20 cellular contexts compared by ENCODE assay signal in genomic region chr4:153362184-153362583, GRCh38. TPM values are rescaled to one million over a fixed set of nuclear protein-coding genes. Genes with fewer than 3 reads are reported as not detected.
DNase-seq lines count a peak whose midpoint lies in the region; TF ChIP-seq lines count a peak whose summit lies in the region.
"Had no signal": no experiment of that assay in that cellular context is flagged by ENCODE, and none has a peak within 500 bp of the region (broad histone marks: within the 10 kb centered on the region; RNA-seq: fewer than 3 reads in every experiment).

No MANE protein-coding gene starts in this region.

- no peak overlapping the region for H2BK5ac ChIP-seq in trophoblast cell (ENCODE audit: low read depth, low read length, poor library complexity)

- H2AK5ac ChIP-seq in trophoblast cell (ENCODE audit: low read length) = no peak overlapping the region

- no peak overlapping the region for H4K8ac ChIP-seq in trophoblast cell (ENCODE audit: low read depth, low read length)

- no peaks in the 10 kb centered on the region for H3K4me1 ChIP-seq in trophoblast cell (ENCODE audit: control insufficient read depth in 1 of 2, insufficient read depth in 2 of 2, low read length in 2 of 2)
- H3K4me1 ChIP-seq: gastroesophageal sphincter, lower lobe of right lung had no signal

- H2BK12ac ChIP-seq in trophoblast cell (ENCODE audit: low read length) = no peak overlapping the region

- no peaks in the 10 kb centered on the region for H3K79me1 ChIP-seq in trophoblast cell (ENCODE audit: low read length)

- no peak for TF ChIP-seq RAD21 in Ishikawa (IDR thresholded peaks at IDR 0.05; ENCODE audit: low read depth)

- no peak overlapping the region for H3K14ac ChIP-seq in trophoblast cell (ENCODE audit: low read length)

- no peak overlapping the region for H2AFZ ChIP-seq in trophoblast cell (ENCODE audit: insufficient read depth, low read length, poor library complexity)
- H2AFZ ChIP-seq: PC-9 had no signal

- H3K79me2 ChIP-seq in trophoblast cell (ENCODE audit: control insufficient read depth, insufficient read depth, low read length, poor library complexity) = no peaks in the 10 kb centered on the region

- H3K4me2 ChIP-seq in trophoblast cell (ENCODE audit: low read length) = no peak overlapping the region
- H3K4me2 ChIP-seq: PC-9 had no signal

- H3K36me3 ChIP-seq in trophoblast cell (ENCODE audit: control insufficient read depth in 1 of 2, insufficient read depth in 2 of 2, low read length in 2 of 2) = no peaks in the 10 kb centered on the region
- H3K36me3 ChIP-seq: gastroesophageal sphincter, lower lobe of right lung had no signal

- no peak overlapping the region for H3K4me3 ChIP-seq in choroid plexus epithelial cell (ENCODE audit: low read depth, low read length)
- H3K4me3 ChIP-seq in trophoblast cell (ENCODE audit: low read depth, low read length) = no peak overlapping the region
- H3K4me3 ChIP-seq: gastroesophageal sphincter, lower lobe of right lung, PC-9 had no signal

- no peak overlapping the region for H3K23ac ChIP-seq in trophoblast cell (ENCODE audit: low read length)

- H3K9me3 ChIP-seq in trophoblast cell (ENCODE audit: insufficient read depth, low read depth, low read length) = no peaks in the 10 kb centered on the region
- H3K9me3 ChIP-seq: gastroesophageal sphincter, lower lobe of right lung had no signal

- no peaks in the 10 kb centered on the region for H3K27me3 ChIP-seq in trophoblast cell (ENCODE audit: insufficient read depth, low read length)
- H3K27me3 ChIP-seq: gastroesophageal sphincter had no signal

- H4K12ac ChIP-seq in trophoblast cell (ENCODE audit: low read depth, low read length) = no peak overlapping the region

- H3K27ac ChIP-seq in trophoblast cell (ENCODE audit: low read depth, low read length) = no peak overlapping the region
- H3K27ac ChIP-seq: gastroesophageal sphincter, lower lobe of right lung, PC-9 had no signal

- no peak overlapping the region for H3K9ac ChIP-seq in trophoblast cell (ENCODE audit: low read length)

- TF ChIP-seq EP300 in Ishikawa (IDR thresholded peaks at IDR 0.05; ENCODE audit: borderline replicate concordance) = no peak

- no peak overlapping the region for H3K18ac ChIP-seq in trophoblast cell (ENCODE audit: low read length)

- no CpG with 5 or more reads among the region's 3 CpGs for WGBS in trophoblast cell (ENCODE audit: extremely low coverage, insufficient coverage, insufficient read length)

- no peak overlapping the region for H4K91ac ChIP-seq in trophoblast cell (ENCODE audit: low read depth, low read length)

- H3K4ac ChIP-seq in trophoblast cell (ENCODE audit: low read depth, low read length) = no peak overlapping the region

- no peak for TF ChIP-seq CTCF in choroid plexus epithelial cell (conservative IDR thresholded peaks at IDR 0.05; ENCODE audit: low read depth, low read length)

- no peak overlapping the region for H2BK120ac ChIP-seq in trophoblast cell (ENCODE audit: insufficient read depth, low read length, poor library complexity)

- DNase-seq in CMK (ENCODE audit: low read depth) (peak; percentile 61), choroid plexus epithelial cell (ENCODE audit: low read depth) (peak; percentile 50), kidney tubule cell (ENCODE audit: low spot score) (peak; percentile 53), trophoblast cell (no peak), HuH-7.5 (ENCODE audit: low spot score) (no peak), NCI-H2029 (lab: John Stamatoyannopoulos, UW) (no peak)
- DNase-seq: activated CD4-positive, alpha-beta T cell treated with anti-CD3 and anti-CD28 coated beads for 36 hours; activated CD8-positive, alpha-beta memory T cell treated with anti-CD3 and anti-CD28 coated beads, Interleukin-2, amount 50 U/mL, for 4 hours; activated gamma-delta T cell treated with Interleukin-2 at 50 U/mL for 16 hours; aorta; Calu3; H9; lower lobe of right lung; MV-4-11; NCI-H1930; PC-9; stimulated activated naive CD8-positive, alpha-beta T cell treated with anti-CD3 and anti-CD28 coated beads, Interleukin-15, amount 100 ng/mL, for 72 hours had no signal

TF ChIP-seq in Ishikawa, 13 proteins besides CTCF, POLR2A, EP300 and RAD21:
- TF ChIP-seq TEAD4 (IDR thresholded peaks at IDR 0.05) (no peak), CREB1 (IDR thresholded peaks at IDR 0.05; ENCODE audit: low read depth) (no peak), CEBPB (IDR thresholded peaks at IDR 0.05) (no peak), EGR1 (IDR thresholded peaks at IDR 0.05) (no peak), NFIC (IDR thresholded peaks at IDR 0.05) (peak; percentile 16; the same call in 1 of the 2 replicates), YY1 (IDR thresholded peaks at IDR 0.05; ENCODE audit: low read depth) (no peak), TCF12 (IDR thresholded peaks at IDR 0.05; ENCODE audit: low read depth) (no peak), FOXM1 (IDR thresholded peaks at IDR 0.05; ENCODE audit: borderline replicate concordance, low read depth) (no peak)

RNA-seq across cellular contexts. Expression of gene MND1, which starts 17.7 kb away (rescaled TPM):
- polyA plus RNA-seq in trophoblast cell (2013) = 11.4 and 13.8 TPM in 2 replicates
- polyA plus RNA-seq: IgD-negative memory B cell had no signal

Comparison
In these comparisons a context has a peak if more than half of its experiments do, and no peak if none do; other contexts are left out.
1. DNase-seq: peak in CMK (single experiment), choroid plexus epithelial cell (single experiment) and kidney tubule cell (single experiment); none in trophoblast cell (0 of 2), HuH-7.5 (single experiment) and NCI-H2029 (single experiment).